19 cellular contexts compared by ENCODE assay signal in genomic region chr9:13535141-13535540, GRCh38.
DNase-seq lines count a peak whose midpoint lies in the region; ATAC-seq and TF ChIP-seq lines count a peak whose summit lies in the region.
"Had no signal": no experiment of that assay in that cellular context is flagged by ENCODE, and none has a peak within 500 bp of the region (broad histone marks: within the 10 kb centered on the region; RNA-seq: fewer than 3 reads in every experiment).

No MANE protein-coding gene starts in this region.

- no peak overlapping the region for H2BK5ac ChIP-seq in neuronal stem cell (ENCODE audit: low read length)

- H3K36me3 ChIP-seq in breast epithelium (no peaks in the 10 kb centered on the region), neuronal stem cell (replicated peaks in 1 of 2; ENCODE audit: control insufficient read depth in 2 of 2, insufficient read depth in 2 of 2, low read length in 2 of 2) (no peaks in the 10 kb centered on the region), spleen (no peaks in the 10 kb centered on the region), lower lobe of right lung (no peaks in the 10 kb centered on the region), thyroid gland (no peaks in the 10 kb centered on the region)
- H3K36me3 ChIP-seq: BLaER1 treated with 17β-estradiol and CSF1 and Interleukin-3, amounts not matched to agents 10 nM and 100 nM had no signal

- DNase-seq in MCF 10A (ENCODE audit: unreplicated experiment) (no peak), breast epithelium (ENCODE audit: low spot score in 2 of 2) (no peak), nephron progenitor cell (no peak), neuronal stem cell (ENCODE audit: low spot score) (no peak), spleen (peak; percentile 52), lower lobe of right lung (no peak), thyroid gland (no peak)
- DNase-seq: AML-193; Caco-2; Calu3; CD4-positive, alpha-beta T cell; CD8-positive, alpha-beta T cell; DMS79 treated with DMSO at 0.1 percent for 48 hours; GF-D8 had no signal

- TF ChIP-seq POLR2A in breast epithelium (IDR thresholded peaks at IDR 0.05): no peak
- no peak for TF ChIP-seq POLR2A in spleen (IDR thresholded peaks at IDR 0.05)
- no peak for TF ChIP-seq POLR2A in thyroid gland (IDR thresholded peaks at IDR 0.05)

- H2AK5ac ChIP-seq in neuronal stem cell (ENCODE audit: low read depth, low read length): no peak overlapping the region

- POLR2A ChIA-PET in MCF 10A (lab: Yijun Ruan, JAX): no interaction called here

- H3K4me3 Mint-ChIP-seq in MCF 10A (ENCODE audit: unreplicated experiment) (no peak overlapping the region), nephron progenitor cell (no peak overlapping the region)
- H3K4me3 Mint-ChIP-seq: B cell; CD4-positive, alpha-beta T cell; CD8-positive, alpha-beta T cell had no signal

- peak overlapping the region; percentile 63 for H3K14ac ChIP-seq in neuronal stem cell (ENCODE audit: low read length)

- H3K27ac Mint-ChIP-seq in MCF 10A (ENCODE audit: low read depth, unreplicated experiment) (peak overlapping the region; percentile 42), nephron progenitor cell (peak overlapping the region; percentile 49)
- H3K27ac Mint-ChIP-seq: B cell; CD4-positive, alpha-beta T cell; CD8-positive, alpha-beta T cell had no signal

- no peak overlapping the region for H3K4ac ChIP-seq in neuronal stem cell (ENCODE audit: low read length)

- ATAC-seq in lower lobe of right lung: no peak
- ATAC-seq: A549; CD8-positive, alpha-beta T cell had no signal

- no peak overlapping the region for H3K23ac ChIP-seq in neuronal stem cell (ENCODE audit: low read depth, low read length, poor library complexity)

- peaks cover 0 to 12% of the 10 kb centered on the region in 2 donors for H3K9me3 ChIP-seq in breast epithelium
- H3K9me3 ChIP-seq in neuronal stem cell (replicated peaks in 1 of 2; ENCODE audit: control insufficient read depth in 2 of 2, insufficient read depth in 1 of 2, low read depth in 1 of 2, low read length in 2 of 2): peaks cover 4 to 8% of the 10 kb centered on the region in 2 donors
- H3K9me3 ChIP-seq in spleen: peaks cover 0 to 29% (median 16%) of the 10 kb centered on the region in 8 donors
- H3K9me3 ChIP-seq in lower lobe of right lung: no peaks in the 10 kb centered on the region
- H3K9me3 ChIP-seq in thyroid gland: no peaks in the 10 kb centered on the region
- H3K9me3 ChIP-seq: A549, Caco-2 had no signal

- H3K18ac ChIP-seq in neuronal stem cell (ENCODE audit: low read length): peak overlapping the region; percentile 12

- intact Hi-C loops in MCF 10A (cut with micrococcal nuclease) (no loop called here), breast epithelium (cut with DNase I; ENCODE audit: low total_unique reads) (no loop called here), spleen (cut with DNase I; ENCODE audit: low total_unique reads) (no loop called here), lower lobe of right lung (cut with DNase I) (no loop called here), thyroid gland (cut with DNase I) (no loop called here)

- H3K27ac ChIP-seq in breast epithelium (no peak overlapping the region), neuronal stem cell (replicated peaks; ENCODE audit: low read length) (no peak overlapping the region), spleen (no peak overlapping the region), lower lobe of right lung (no peak overlapping the region), thyroid gland (no peak overlapping the region)
- H3K27ac ChIP-seq: 22Rv1; A549; BLaER1 treated with 17β-estradiol and CSF1 and Interleukin-3, amounts not matched to agents 10 nM and 100 nM; C4-2B had no signal

- CTCF ChIA-PET in MCF 10A (lab: Yijun Ruan, JAX): interaction anchor here (0.6 kb wide), 1 partner anchor 153 kb away, joined by 3 read pairs; no protein-coding TSS in a partner anchor

- H3K4me1 Mint-ChIP-seq in MCF 10A (ENCODE audit: insufficient read depth, unreplicated experiment) (peaks cover 8% of the 10 kb centered on the region), nephron progenitor cell (peaks cover 5% of the 10 kb centered on the region)
- H3K4me1 Mint-ChIP-seq: B cell had no signal

- H3K9ac ChIP-seq in neuronal stem cell (ENCODE audit: low read depth, low read length, poor library complexity): no peak overlapping the region
- H3K9ac ChIP-seq: BLaER1 treated with 17β-estradiol and CSF1 and Interleukin-3, amounts not matched to agents 10 nM and 100 nM had no signal

- no peak overlapping the region for H3K4me2 ChIP-seq in neuronal stem cell (ENCODE audit: insufficient read depth, low read length, poor library complexity, severe bottlenecking)
- H3K4me2 ChIP-seq: A549; BLaER1 treated with 17β-estradiol and CSF1 and Interleukin-3, amounts not matched to agents 10 nM and 100 nM had no signal

- H3K27me3 Mint-ChIP-seq in MCF 10A (ENCODE audit: insufficient read depth, unreplicated experiment) (no peaks in the 10 kb centered on the region), nephron progenitor cell (ENCODE audit: low read depth, poor library complexity) (no peaks in the 10 kb centered on the region)
- H3K27me3 Mint-ChIP-seq: B cell; CD4-positive, alpha-beta T cell had no signal

- H3K4me3 ChIP-seq in breast epithelium: no peak overlapping the region
- H3K4me3 ChIP-seq in neuronal stem cell (ENCODE audit: low read length in 2 of 2): no peak overlapping the region
- no peak overlapping the region for H3K4me3 ChIP-seq in spleen
- H3K4me3 ChIP-seq in lower lobe of right lung: no peak overlapping the region
- H3K4me3 ChIP-seq in thyroid gland (replicated peaks in 1 of 3): no peak overlapping the region
- H3K4me3 ChIP-seq: A549; BLaER1 treated with 17β-estradiol and CSF1 and Interleukin-3, amounts not matched to agents 10 nM and 100 nM had no signal

- H3K9me3 Mint-ChIP-seq in MCF 10A (ENCODE audit: unreplicated experiment): peaks cover 4% of the 10 kb centered on the region
- H3K9me3 Mint-ChIP-seq in nephron progenitor cell: peaks cover 21% of the 10 kb centered on the region

- WGBS in neuronal stem cell (ENCODE audit: extremely low coverage in 2 of 2, insufficient read length in 2 of 2, insufficient replicate concordance in 1 of 2), 2 donors: no CpG with 5 or more reads among the region's 5 CpGs
- 53 to 66% (median 60%) methylated on average over 5 of the region's 5 CpGs for WGBS in spleen, 5 donors
- 30 to 65% methylated on average over 2 to 5 of the region's 5 CpGs for WGBS in thyroid gland, 2 donors

- H2BK15ac ChIP-seq in neuronal stem cell (ENCODE audit: low read length): no peak overlapping the region

- no peak overlapping the region for H2BK120ac ChIP-seq in neuronal stem cell (ENCODE audit: low read depth, low read length)

- H3K4me1 ChIP-seq in breast epithelium: no peaks in the 10 kb centered on the region
- H3K4me1 ChIP-seq in neuronal stem cell (ENCODE audit: control insufficient read depth in 2 of 2, insufficient read depth in 1 of 2, low read depth in 1 of 2, low read length in 2 of 2): peaks cover 0 to 2% of the 10 kb centered on the region in 2 donors
- no peaks in the 10 kb centered on the region for H3K4me1 ChIP-seq in spleen
- H3K4me1 ChIP-seq in lower lobe of right lung: no peaks in the 10 kb centered on the region
- peaks cover 0 to 8% of the 10 kb centered on the region in 2 donors for H3K4me1 ChIP-seq in thyroid gland
- H3K4me1 ChIP-seq: A549, Caco-2 had no signal

- no peak overlapping the region for H2AFZ ChIP-seq in neuronal stem cell (ENCODE audit: low read length)

- H3K36me3 Mint-ChIP-seq in MCF 10A (ENCODE audit: insufficient read depth, unreplicated experiment): no peaks in the 10 kb centered on the region
- no peaks in the 10 kb centered on the region for H3K36me3 Mint-ChIP-seq in nephron progenitor cell (ENCODE audit: low read depth)
- H3K36me3 Mint-ChIP-seq: CD8-positive, alpha-beta T cell had no signal

- no TSS peak for BruUV-seq in MCF 10A (replicated peaks; lab: Mats Ljungman, UMichigan)

- TF ChIP-seq CTCF in MCF 10A (IDR thresholded peaks at IDR 0.05; ENCODE audit: unreplicated experiment) (no peak), breast epithelium (IDR thresholded peaks at IDR 0.05) (no peak), nephron progenitor cell (IDR thresholded peaks at IDR 0.05) (no peak), spleen (IDR thresholded peaks at IDR 0.05 in 8 of 11, conservative IDR thresholded peaks at IDR 0.05 in 3 of 11) (no peak), lower lobe of right lung (IDR thresholded peaks at IDR 0.05) (no peak), thyroid gland (IDR thresholded peaks at IDR 0.05) (no peak)

- H4K91ac ChIP-seq in neuronal stem cell (ENCODE audit: low read depth, low read length, poor library complexity): no peak overlapping the region

- no peak overlapping the region for H4K8ac ChIP-seq in neuronal stem cell (ENCODE audit: low read depth, low read length)

- H2BK12ac ChIP-seq in neuronal stem cell (ENCODE audit: low read length): no peak overlapping the region

- no peaks in the 10 kb centered on the region for H3K27me3 ChIP-seq in breast epithelium
- no peaks in the 10 kb centered on the region for H3K27me3 ChIP-seq in neuronal stem cell (ENCODE audit: control insufficient read depth in 3 of 3, insufficient read depth in 3 of 3, low read depth in 1 of 3, low read length in 3 of 3)
- no peaks in the 10 kb centered on the region for H3K27me3 ChIP-seq in spleen (replicated peaks in 1 of 7)
- no peaks in the 10 kb centered on the region for H3K27me3 ChIP-seq in lower lobe of right lung (ENCODE audit: low read depth)
- no peaks in the 10 kb centered on the region for H3K27me3 ChIP-seq in thyroid gland
- H3K27me3 ChIP-seq: BLaER1 treated with 17β-estradiol and CSF1 and Interleukin-3, amounts not matched to agents 10 nM and 100 nM had no signal

- no peaks in the 10 kb centered on the region for H3K79me1 ChIP-seq in neuronal stem cell (ENCODE audit: low read depth, low read length)
